Comparison of ENCODE assay signal across 19 cellular contexts in genomic region chr5:73250645-73251044, GRCh38.
DNase-seq lines count a peak whose midpoint lies in the region; ATAC-seq and TF ChIP-seq lines count a peak whose summit lies in the region.
"Had no signal": no experiment of that assay in that cellular context is flagged by ENCODE, and none has a peak within 500 bp of the region (broad histone marks: within the 10 kb centered on the region; RNA-seq: fewer than 3 reads in every experiment).

No MANE protein-coding gene starts in this region.

- no peak overlapping the region for H2BK5ac ChIP-seq in IMR-90 (ENCODE audit: low read depth, low read length, poor library complexity, severe bottlenecking)

- WGBS in IMR-90 (ENCODE audit: extremely low coverage in 2 of 2, insufficient read length in 1 of 2), 2 experiments: 50% methylated on average over 1 of the region's 2 CpGs; no CpG with 5 or more reads in 1 of the 2 experiments

- H3K4me1 ChIP-seq in IMR-90 (ENCODE audit: control insufficient read depth, insufficient read depth, low read length): peaks cover 2% of the 10 kb centered on the region; the same call in 1 of the 2 replicates

- H3K14ac ChIP-seq in IMR-90 (replicated peaks; ENCODE audit: low read depth, low read length): no peak overlapping the region

- H3K4me3 ChIP-seq in IMR-90 (ENCODE audit: insufficient read depth, low read depth, low read length) (no peak overlapping the region), fibroblast of mammary gland (ENCODE audit: control insufficient read depth, low read depth, low read length) (no peak overlapping the region)

- H3K23ac ChIP-seq in IMR-90 (ENCODE audit: low read depth, low read length): no peak overlapping the region; the same call in 1 of the 2 replicates

- no peaks in the 10 kb centered on the region for H3K36me3 Mint-ChIP-seq in MCF 10A (ENCODE audit: insufficient read depth, unreplicated experiment)
- H3K36me3 Mint-ChIP-seq: CD4-positive, CD25-positive, alpha-beta regulatory T cell; CD8-positive, alpha-beta memory T cell had no signal

- no peak overlapping the region for H3K27ac Mint-ChIP-seq in MCF 10A (ENCODE audit: low read depth, unreplicated experiment)
- H3K27ac Mint-ChIP-seq: B cell; CD4-positive, CD25-positive, alpha-beta regulatory T cell; CD8-positive, alpha-beta memory T cell; H9 had no signal

- H4K20me1 ChIP-seq in IMR-90 (ENCODE audit: insufficient read depth, low read length): no peaks in the 10 kb centered on the region

- no peak overlapping the region for H3K4me3 Mint-ChIP-seq in MCF 10A (ENCODE audit: unreplicated experiment)
- H3K4me3 Mint-ChIP-seq: B cell; CD4-positive, CD25-positive, alpha-beta regulatory T cell; CD8-positive, alpha-beta memory T cell; H9 had no signal

- dilution Hi-C loops in IMR-90 (cut with HindIII; ENCODE audit: low sequenced_read_pairs, unreplicated experiment): no loop called here

- H3K36me3 ChIP-seq in IMR-90 (ENCODE audit: control insufficient read depth, insufficient read depth, low read length): no peaks in the 10 kb centered on the region

- no peak overlapping the region for H4K8ac ChIP-seq in IMR-90 (ENCODE audit: low read depth in 2 of 2, low read length in 2 of 2)

- TF ChIP-seq CTCF in IMR-90 (conservative IDR thresholded peaks at IDR 0.05; ENCODE audit: low read depth, low read length) (no peak), fibroblast of mammary gland (conservative IDR thresholded peaks at IDR 0.05; ENCODE audit: control insufficient read depth, insufficient read depth, low read depth, low read length) (no peak), MCF 10A (IDR thresholded peaks at IDR 0.05; ENCODE audit: unreplicated experiment) (no peak), GM10248 (IDR thresholded peaks at IDR 0.05; ENCODE audit: control extremely low read depth, extremely low read depth, low read depth, missing control alignments) (no peak)

- intact Hi-C loops in IMR-90 (cut with micrococcal nuclease): no loop called here
- intact Hi-C loops in MCF 10A (cut with micrococcal nuclease): no loop called here

- POLR2A ChIA-PET in IMR-90 (lab: Charles Lee; ENCODE audit: unreplicated experiment): no interaction called here
- POLR2A ChIA-PET in MCF 10A (lab: Yijun Ruan, JAX): interaction anchor here (1.1 kb wide), 1 partner anchor 9 kb away, joined by 3 read pairs; no protein-coding TSS in a partner anchor
- POLR2A ChIA-PET in GM10248 (lab: Yijun Ruan, JAX): no interaction called here

- CTCF ChIA-PET in IMR-90 (lab: Yijun Ruan, JAX) (interaction anchor here (0.6 to 1.0 kb wide), 2 partner anchors 34 to 42 kb away, joined by 3 read pairs; no protein-coding TSS in a partner anchor), MCF 10A (lab: Yijun Ruan, JAX) (interaction anchor here (1.3 kb wide), 1 partner anchor 34 kb away, joined by 5 read pairs; no protein-coding TSS in a partner anchor), GM10248 (lab: Yijun Ruan, JAX) (no interaction called here)

- TF ChIP-seq RAD21 in IMR-90 (IDR thresholded peaks at IDR 0.05; ENCODE audit: low read length): no peak

- H2AFZ ChIP-seq in IMR-90 (replicated peaks; ENCODE audit: low read length, poor library complexity): no peak overlapping the region

- no peak overlapping the region for H4K5ac ChIP-seq in IMR-90 (ENCODE audit: low read depth, low read length)

- H4K91ac ChIP-seq in IMR-90 (ENCODE audit: insufficient read depth, low read depth, low read length): no peak overlapping the region

- no peak overlapping the region for H2AK9ac ChIP-seq in IMR-90 (replicated peaks; ENCODE audit: low read depth, low read length, poor library complexity)

- H2AK5ac ChIP-seq in IMR-90 (ENCODE audit: low read depth, low read length): no peak overlapping the region

- H3K4ac ChIP-seq in IMR-90 (ENCODE audit: low read depth, low read length): no peak overlapping the region

- peak; percentile 57 for ATAC-seq in IMR-90 (ENCODE audit: low read depth)

- H3K27me3 ChIP-seq in IMR-90 (ENCODE audit: control insufficient read depth, insufficient read depth, low read length): peaks cover 6% of the 10 kb centered on the region

- H3K79me1 ChIP-seq in IMR-90 (ENCODE audit: low read depth in 1 of 2, low read length in 2 of 2): no peaks in the 10 kb centered on the region

- no peak overlapping the region for H3K56ac ChIP-seq in IMR-90 (ENCODE audit: extremely low read depth, insufficient read depth, low read length)

- DNase-seq in IMR-90 (peak; percentile 59), NCI-H69 (lab: John Stamatoyannopoulos, UW) (peak; percentile 56), fibroblast of mammary gland (ENCODE audit: low read depth) (peak; percentile 20), ureter (ENCODE audit: low spot score) (peak; percentile 9), T-helper 2 cell (no peak), MCF 10A (ENCODE audit: unreplicated experiment) (no peak), NCI-H2171 treated with DMSO at 0.1 percent for 48 hours (lab: John Stamatoyannopoulos, UW) (no peak), GM10248 (ENCODE audit: extremely low spot score) (no peak)
- DNase-seq: 8988T; C1 segment of cervical spinal cord; CD4-positive, CD25-positive, alpha-beta regulatory T cell; CD8-positive, alpha-beta memory T cell; COR-L47; DMS 273 treated with DMSO at 0.1 percent for 48 hours; DMS53; DND-41; EL; H9 had no signal

- no peaks in the 10 kb centered on the region for H3K9me1 ChIP-seq in IMR-90 (ENCODE audit: insufficient read depth, low read length)

- no peak overlapping the region for H3K18ac ChIP-seq in IMR-90 (ENCODE audit: low read depth, low read length)

- no peak overlapping the region for H2BK20ac ChIP-seq in IMR-90 (ENCODE audit: low read depth, low read length)

- no peaks in the 10 kb centered on the region for H3K9me3 Mint-ChIP-seq in MCF 10A (ENCODE audit: unreplicated experiment)
- H3K9me3 Mint-ChIP-seq: H9 had no signal

- BruUV-seq in IMR-90 (replicated peaks; lab: Mats Ljungman, UMichigan): no TSS peak
- no TSS peak for BruUV-seq in MCF 10A (replicated peaks; lab: Mats Ljungman, UMichigan)

- no peak overlapping the region for H3K4me2 ChIP-seq in IMR-90 (ENCODE audit: low read depth, low read length)

- in situ Hi-C loops in IMR-90 (cut with MboI; ENCODE audit: low sequenced_read_pairs): no loop called here

- TF ChIP-seq POLR2A in IMR-90 (IDR thresholded peaks at IDR 0.05; ENCODE audit: low read depth, low read length): no peak

- no peak overlapping the region for H2BK15ac ChIP-seq in IMR-90 (ENCODE audit: low read depth, low read length)

- H2BK120ac ChIP-seq in IMR-90 (ENCODE audit: low read depth, low read length): no peak overlapping the region

- no peaks in the 10 kb centered on the region for H3K4me1 Mint-ChIP-seq in MCF 10A (ENCODE audit: insufficient read depth, unreplicated experiment)
- H3K4me1 Mint-ChIP-seq: B cell had no signal

- H3K9me3 ChIP-seq in IMR-90 (ENCODE audit: control insufficient read depth, insufficient read depth, low read length): no peaks in the 10 kb centered on the region

- H3K27ac ChIP-seq in IMR-90 (ENCODE audit: insufficient read depth, low read length): no peak overlapping the region

- H3K9ac ChIP-seq in IMR-90 (ENCODE audit: low read depth, low read length): no peak overlapping the region

- no peaks in the 10 kb centered on the region for H3K27me3 Mint-ChIP-seq in MCF 10A (ENCODE audit: insufficient read depth, unreplicated experiment)

TF ChIP-seq in IMR-90, 13 proteins besides CTCF, POLR2A, EP300 and RAD21:
- TF ChIP-seq SMC3 (IDR thresholded peaks at IDR 0.05; ENCODE audit: low read depth, low read length) (no peak), MAZ (IDR thresholded peaks at IDR 0.05; ENCODE audit: borderline replicate concordance, low read depth, low read length) (no peak), ELK1 (IDR thresholded peaks at IDR 0.05; ENCODE audit: borderline replicate concordance, low read depth, low read length) (no peak), USF2 (IDR thresholded peaks at IDR 0.05; ENCODE audit: low read depth, low read length) (no peak), FOS (IDR thresholded peaks at IDR 0.05; ENCODE audit: low read depth, low read length) (no peak), NFE2L2 (IDR thresholded peaks at IDR 0.05; ENCODE audit: low read depth, low read length) (no peak), CHD1 (IDR thresholded peaks at IDR 0.05; ENCODE audit: low read depth, low read length) (no peak), MXI1 (IDR thresholded peaks at IDR 0.05; ENCODE audit: borderline replicate concordance, low read depth, low read length) (no peak), BHLHE40 (IDR thresholded peaks at IDR 0.05; ENCODE audit: low read depth, low read length) (no peak), MAFK (IDR thresholded peaks at IDR 0.05; ENCODE audit: low read depth, low read length) (no peak), RCOR1 (IDR thresholded peaks at IDR 0.05; ENCODE audit: insufficient replicate concordance, low read length) (no peak), RFX5 (IDR thresholded peaks at IDR 0.05; ENCODE audit: low read depth, low read length) (no peak), CEBPB (IDR thresholded peaks at IDR 0.05; ENCODE audit: low read depth, low read length) (no peak)

Comparison
In these comparisons a context has a peak if more than half of its experiments do, and no peak if none do; other contexts are left out.
1. DNase-seq: peak in IMR-90 (single experiment), NCI-H69 (single experiment), fibroblast of mammary gland (single experiment) and ureter (single experiment); none in T-helper 2 cell (0 of 5), MCF 10A (single experiment), NCI-H2171 treated with DMSO at 0.1 percent for 48 hours (single experiment) and GM10248 (single experiment).